Comparison of ENCODE assay signal across 8 cellular contexts in genomic region chr5:140106805-140107311, GRCh38. TPM values are rescaled to one million over a fixed set of nuclear protein-coding genes. Genes with fewer than 3 reads are reported as not detected.
DNase-seq lines count a peak whose midpoint lies in the region; ATAC-seq and TF ChIP-seq lines count a peak whose summit lies in the region.

No MANE protein-coding gene starts in this region.

- H3K4me3 ChIP-seq in HUES6 (ENCODE audit: low read depth, low read length) = peak overlapping the region; percentile 82

- H3K36me3 ChIP-seq in HUES6 (ENCODE audit: control insufficient read depth, insufficient read depth, low read length) = no peaks in the 10 kb centered on the region

- H3K27ac ChIP-seq in 22Rv1 (peak overlapping the region; percentile 91), HUES6 (ENCODE audit: low read depth, low read length) (no peak overlapping the region; the same call in 1 of the 2 replicates)

- no peaks in the 10 kb centered on the region for H3K9me3 ChIP-seq in HUES6 (ENCODE audit: control insufficient read depth, insufficient read depth, low read depth, low read length)

- peak overlapping the region; percentile 78 for H3K9ac ChIP-seq in HUES6 (ENCODE audit: low read length)

- H3K27me3 ChIP-seq in HUES6 (ENCODE audit: control insufficient read depth, insufficient read depth, low read length) = peaks cover 87% of the 10 kb centered on the region

- no peaks in the 10 kb centered on the region for H3K9me3 Mint-ChIP-seq in central memory CD8-positive, alpha-beta T cell
- no peaks in the 10 kb centered on the region for H3K9me3 Mint-ChIP-seq in mesothelial cell of epicardium

- no peaks in the 10 kb centered on the region for H3K27me3 Mint-ChIP-seq in central memory CD8-positive, alpha-beta T cell
- peaks cover 79% of the 10 kb centered on the region for H3K27me3 Mint-ChIP-seq in mesothelial cell of epicardium (ENCODE audit: low read depth)

- no peak for TF ChIP-seq CTCF in 22Rv1 (IDR thresholded peaks at IDR 0.05)
- no peak for TF ChIP-seq CTCF in mesothelial cell of epicardium (IDR thresholded peaks at IDR 0.05; ENCODE audit: unreplicated experiment)

- peak overlapping the region; percentile 96 for H3K27ac Mint-ChIP-seq in central memory CD8-positive, alpha-beta T cell (ENCODE audit: low read depth)
- H3K27ac Mint-ChIP-seq in mesothelial cell of epicardium = peak overlapping the region; percentile 97

- H3K4me3 Mint-ChIP-seq in central memory CD8-positive, alpha-beta T cell = peak overlapping the region; percentile 99
- H3K4me3 Mint-ChIP-seq in mesothelial cell of epicardium = peak overlapping the region; percentile 78

- peaks cover 27% of the 10 kb centered on the region for H3K4me1 Mint-ChIP-seq in central memory CD8-positive, alpha-beta T cell
- peaks cover 25% of the 10 kb centered on the region for H3K4me1 Mint-ChIP-seq in mesothelial cell of epicardium

- no peak for ATAC-seq in central memory CD8-positive, alpha-beta T cell (replicated peaks; ENCODE audit: extremely low read depth, poor library complexity, severe bottlenecking)
- ATAC-seq in GM21528 (IDR thresholded peaks at IDR 0.05; ENCODE audit: low FRiP score, unreplicated experiment) (no peak), HG03097 (IDR thresholded peaks at IDR 0.05; ENCODE audit: low FRiP score, unreplicated experiment) (no peak), GM21423 (IDR thresholded peaks at IDR 0.05; ENCODE audit: unreplicated experiment) (no peak)

- H3K4me1 ChIP-seq in HUES6 (ENCODE audit: control insufficient read depth, insufficient read depth, low read length) = peaks cover 16% of the 10 kb centered on the region

- H3K36me3 Mint-ChIP-seq in central memory CD8-positive, alpha-beta T cell (ENCODE audit: insufficient read depth) = peaks cover 13% of the 10 kb centered on the region
- H3K36me3 Mint-ChIP-seq in mesothelial cell of epicardium = no peaks in the 10 kb centered on the region

- no peak for DNase-seq in central memory CD8-positive, alpha-beta T cell (ENCODE audit: low spot score in 2 of 2)
- DNase-seq in mesothelial cell of epicardium (ENCODE audit: low spot score in 2 of 2, unreplicated experiment in 2 of 2) (no peak), cerebellum (ENCODE audit: low spot score) (no peak)

RNA-seq across cellular contexts. Expression of gene PURA, which starts 7.1 kb away (rescaled TPM):
- 8.1 to 8.5 TPM (median 8.3 TPM) in 3 replicates for total RNA-seq in mesothelial cell of epicardium
- 12.6 TPM for total RNA-seq in cerebellum

RNA-seq across cellular contexts. Expression of gene IGIP, which starts 18.9 kb away (rescaled TPM):
- total RNA-seq in mesothelial cell of epicardium (2.6 to 3.2 TPM (median 2.8 TPM) in 3 replicates), cerebellum (8.3 TPM)
